15 cellular contexts compared by ENCODE assay signal in genomic region chr5:139475865-139476651, GRCh38. TPM values are rescaled to one million over a fixed set of nuclear protein-coding genes. Genes with fewer than 3 reads are reported as not detected.
DNase-seq lines count a peak whose midpoint lies in the region; ATAC-seq and TF ChIP-seq lines count a peak whose summit lies in the region.
"Had no signal": no experiment of that assay in that cellular context is flagged by ENCODE, and none has a peak within 500 bp of the region (broad histone marks: within the 10 kb centered on the region; RNA-seq: fewer than 3 reads in every experiment).

No MANE protein-coding gene starts in this region.

- no peak overlapping the region for H3K27ac ChIP-seq in PC-9
- H3K27ac ChIP-seq: C4-2B, dorsolateral prefrontal cortex, VCaP had no signal

- H3K27ac Mint-ChIP-seq in activated CD4-positive, alpha-beta T cell treated with anti-CD3 and anti-CD28 coated beads for 36 hours, result peak overlapping the region; percentile 86
- peak overlapping the region; percentile 80 for H3K27ac Mint-ChIP-seq in activated CD4-positive, alpha-beta memory T cell treated with anti-CD3 and anti-CD28 coated beads, Interleukin-2, amount 10 ng/mL, durations not matched to agents 7 days and 5 days
- peak overlapping the region; percentile 75 to 79 for H3K27ac Mint-ChIP-seq in natural killer cell

- BruUV-seq in PC-9 (replicated peaks; lab: Mats Ljungman, UMichigan), result no TSS peak

- no peaks in the 10 kb centered on the region for H3K9me3 Mint-ChIP-seq in activated CD4-positive, alpha-beta T cell treated with anti-CD3 and anti-CD28 coated beads for 36 hours (ENCODE audit: low read depth)
- no peaks in the 10 kb centered on the region for H3K9me3 Mint-ChIP-seq in activated CD4-positive, alpha-beta memory T cell treated with anti-CD3 and anti-CD28 coated beads, Interleukin-2, amount 10 ng/mL, durations not matched to agents 7 days and 5 days
- no peaks in the 10 kb centered on the region for H3K9me3 Mint-ChIP-seq in natural killer cell
- H3K9me3 Mint-ChIP-seq: H9 had no signal

- no peaks in the 10 kb centered on the region for H3K9me2 ChIP-seq in PC-9 (ENCODE audit: insufficient read depth)

- CTCF ChIA-PET in activated CD4-positive, alpha-beta T cell treated with anti-CD3 and anti-CD28 coated beads for 36 hours (lab: Charles Lee), result no interaction called here
- CTCF ChIA-PET in activated CD4-positive, alpha-beta memory T cell treated with anti-CD3 and anti-CD28 coated beads, Interleukin-2, amount 10 ng/mL, durations not matched to agents 7 days and 5 days (lab: Charles Lee), result interaction anchor here (1.0 to 3.0 kb wide), 4 partner anchors 18 to 54 kb away, joined by 3 to 10 read pairs (median 5); no protein-coding TSS in a partner anchor
- CTCF ChIA-PET in PC-9 (lab: Charles Lee), result no interaction called here

- H3K4me3 ChIP-seq in PC-9, result no peak overlapping the region
- H3K4me3 ChIP-seq: dorsolateral prefrontal cortex, heart right ventricle had no signal

- no peak overlapping the region for H2AFZ ChIP-seq in PC-9

- H3K4me3 Mint-ChIP-seq in activated CD4-positive, alpha-beta T cell treated with anti-CD3 and anti-CD28 coated beads for 36 hours, result no peak overlapping the region
- H3K4me3 Mint-ChIP-seq in activated CD4-positive, alpha-beta memory T cell treated with anti-CD3 and anti-CD28 coated beads, Interleukin-2, amount 10 ng/mL, durations not matched to agents 7 days and 5 days, result no peak overlapping the region
- H3K4me3 Mint-ChIP-seq in natural killer cell, result peak overlapping the region; percentile 77
- H3K4me3 Mint-ChIP-seq: H9 had no signal

- no peaks in the 10 kb centered on the region for H3K27me3 Mint-ChIP-seq in activated CD4-positive, alpha-beta T cell treated with anti-CD3 and anti-CD28 coated beads for 36 hours
- no peaks in the 10 kb centered on the region for H3K27me3 Mint-ChIP-seq in activated CD4-positive, alpha-beta memory T cell treated with anti-CD3 and anti-CD28 coated beads, Interleukin-2, amount 10 ng/mL, durations not matched to agents 7 days and 5 days
- no peaks in the 10 kb centered on the region for H3K27me3 Mint-ChIP-seq in natural killer cell (ENCODE audit: low read depth in 2 of 2)

- intact Hi-C loops in activated CD4-positive, alpha-beta T cell treated with anti-CD3 and anti-CD28 coated beads for 36 hours (cut with DNase I, micrococcal nuclease), result no loop called here
- intact Hi-C loops in natural killer cell (cut with micrococcal nuclease), result no loop called here
- intact Hi-C loops in PC-9 (cut with micrococcal nuclease; ENCODE audit: unreplicated experiment), result no loop called here

- H3K79me2 ChIP-seq in PC-9 (ENCODE audit: low read depth), result no peaks in the 10 kb centered on the region

- no peaks in the 10 kb centered on the region for H3F3A ChIP-seq in PC-9 (ENCODE audit: insufficient read depth, low read depth)

- H3K9me3 ChIP-seq in PC-9 (ENCODE audit: insufficient read depth, low read depth), result no peaks in the 10 kb centered on the region
- H3K9me3 ChIP-seq: heart right ventricle had no signal

- H3K4me2 ChIP-seq in PC-9, result no peak overlapping the region

- no peaks in the 10 kb centered on the region for H3K27me3 ChIP-seq in PC-9 (ENCODE audit: insufficient read depth, low read depth)
- H3K27me3 ChIP-seq: dorsolateral prefrontal cortex, heart right ventricle had no signal

- no peaks in the 10 kb centered on the region for H3K36me3 ChIP-seq in PC-9 (ENCODE audit: low read depth)

- POLR2A ChIA-PET in activated CD4-positive, alpha-beta T cell treated with anti-CD3 and anti-CD28 coated beads for 36 hours (lab: Charles Lee), result interaction anchor here (0.8 to 1.2 kb wide), 2 partner anchors 18 to 27 kb away, joined by 3 read pairs; no protein-coding TSS in a partner anchor
- POLR2A ChIA-PET in activated CD4-positive, alpha-beta memory T cell treated with anti-CD3 and anti-CD28 coated beads, Interleukin-2, amount 10 ng/mL, durations not matched to agents 7 days and 5 days (lab: Charles Lee), result interaction anchor here (0.9 to 2.9 kb wide), 9 partner anchors 9 to 85 kb away, joined by 3 to 20 read pairs (median 4); partner anchors contain the start of genes SPATA24 and UBE2D2
- POLR2A ChIA-PET in PC-9 (lab: Charles Lee; ENCODE audit: unreplicated experiment), result no interaction called here

- DNase-seq in activated CD4-positive, alpha-beta T cell treated with anti-CD3 and anti-CD28 coated beads for 36 hours, result no peak
- no peak for DNase-seq in activated CD4-positive, alpha-beta T cell treated with anti-CD3 and anti-CD28 coated beads, Interleukin-2, amount 50 U/mL, for 1 hour
- peak; percentile 32 for DNase-seq in GDM1 (lab: John Stamatoyannopoulos, UW)
- no peak for DNase-seq in activated CD4-positive, alpha-beta memory T cell treated with anti-CD3 and anti-CD28 coated beads, Interleukin-2, amount 10 ng/mL, durations not matched to agents 7 days and 5 days
- no peak for DNase-seq in natural killer cell
- no peak for DNase-seq in dedifferentiated amniotic fluid mesenchymal stem cell (ENCODE audit: extremely low spot score)
- DNase-seq in PC-9, result no peak
- DNase-seq: dorsolateral prefrontal cortex, H9, heart right ventricle, islet precursor cell had no signal

- peaks cover 4% of the 10 kb centered on the region for H3K4me1 ChIP-seq in PC-9 (replicated peaks; ENCODE audit: insufficient read depth)

- H3K36me3 Mint-ChIP-seq in activated CD4-positive, alpha-beta T cell treated with anti-CD3 and anti-CD28 coated beads for 36 hours (ENCODE audit: low read depth), result peaks cover 50% of the 10 kb centered on the region
- peaks cover 71% of the 10 kb centered on the region for H3K36me3 Mint-ChIP-seq in activated CD4-positive, alpha-beta memory T cell treated with anti-CD3 and anti-CD28 coated beads, Interleukin-2, amount 10 ng/mL, durations not matched to agents 7 days and 5 days (ENCODE audit: low read depth)
- no peaks in the 10 kb centered on the region for H3K36me3 Mint-ChIP-seq in natural killer cell

- TF ChIP-seq CTCF in natural killer cell (IDR thresholded peaks at IDR 0.05) (no peak), PC-9 (conservative IDR thresholded peaks at IDR 0.05) (no peak)

- ATAC-seq in activated CD4-positive, alpha-beta T cell treated with anti-CD3 and anti-CD28 coated beads for 36 hours, result no peak
- ATAC-seq in natural killer cell, result no peak
- ATAC-seq in GM19455 (IDR thresholded peaks at IDR 0.05; ENCODE audit: unreplicated experiment), result no peak

- no peaks in the 10 kb centered on the region for H4K20me1 ChIP-seq in PC-9 (ENCODE audit: insufficient read depth)

- H3K4me1 Mint-ChIP-seq in activated CD4-positive, alpha-beta T cell treated with anti-CD3 and anti-CD28 coated beads for 36 hours, result peaks cover 83% of the 10 kb centered on the region
- peaks cover 88% of the 10 kb centered on the region for H3K4me1 Mint-ChIP-seq in activated CD4-positive, alpha-beta memory T cell treated with anti-CD3 and anti-CD28 coated beads, Interleukin-2, amount 10 ng/mL, durations not matched to agents 7 days and 5 days
- H3K4me1 Mint-ChIP-seq in natural killer cell, result peaks cover 51 to 70% of the 10 kb centered on the region in 2 donors

RNA-seq across cellular contexts. Expression of gene SMIM33, which starts 5.3 kb away (rescaled TPM):
- total RNA-seq in activated CD4-positive, alpha-beta T cell treated with anti-CD3 and anti-CD28 coated beads for 36 hours, result under 1 TPM; 0.46 to 0.50 TPM
- total RNA-seq in activated CD4-positive, alpha-beta memory T cell treated with anti-CD3 and anti-CD28 coated beads, Interleukin-2, amount 10 ng/mL, durations not matched to agents 7 days and 5 days, result 1 to 10 TPM; 2.0 to 2.3 TPM
- total RNA-seq in natural killer cell (not detected), PC-9 (2021) (not detected in 2 replicates)
- total RNA-seq: dorsolateral prefrontal cortex, H9, heart right ventricle, LHCN-M2 had no signal

RNA-seq across cellular contexts. Expression of gene STING1, which starts 6.5 kb away (rescaled TPM):
- 100 to 1,000 TPM; 178 to 183 TPM for total RNA-seq in activated CD4-positive, alpha-beta T cell treated with anti-CD3 and anti-CD28 coated beads for 36 hours
- total RNA-seq in activated CD4-positive, alpha-beta memory T cell treated with anti-CD3 and anti-CD28 coated beads, Interleukin-2, amount 10 ng/mL, durations not matched to agents 7 days and 5 days, result 100 to 1,000 TPM; 277 to 281 TPM
- total RNA-seq in natural killer cell (10 to 100 TPM; 95.5 to 98.9 (median 96.6) TPM), PC-9 (2021) (27.4 and 27.6 TPM in 2 replicates)

RNA-seq across cellular contexts. Expression of gene ECSCR, which starts 13.5 kb away (rescaled TPM):
- 1 to 10 TPM in 1 of 2 experiments, under 1 TPM in 1; 0.83 to 2.6 TPM for total RNA-seq in activated CD4-positive, alpha-beta T cell treated with anti-CD3 and anti-CD28 coated beads for 36 hours
- 1 to 10 TPM in 1 of 2 experiments, not detected in 1; 1.1 TPM for total RNA-seq in activated CD4-positive, alpha-beta memory T cell treated with anti-CD3 and anti-CD28 coated beads, Interleukin-2, amount 10 ng/mL, durations not matched to agents 7 days and 5 days
- total RNA-seq in natural killer cell (under 1 TPM in 1 of 3 donors, not detected in 2; 0.48 TPM), PC-9 (2021) (not detected in 2 replicates)

RNA-seq across cellular contexts. Expression of gene DNAJC18, which starts 36.7 kb away (rescaled TPM):
- 10 to 100 TPM; 33.1 to 35.6 TPM for total RNA-seq in activated CD4-positive, alpha-beta T cell treated with anti-CD3 and anti-CD28 coated beads for 36 hours
- 10 to 100 TPM; 16.1 to 17.0 TPM for total RNA-seq in activated CD4-positive, alpha-beta memory T cell treated with anti-CD3 and anti-CD28 coated beads, Interleukin-2, amount 10 ng/mL, durations not matched to agents 7 days and 5 days
- total RNA-seq in natural killer cell (1 to 10 TPM; 2.9 to 4.9 (median 3.6) TPM), PC-9 (2021) (8.9 and 9.3 TPM in 2 replicates)
